Comparison of ENCODE assay signal across 25 cellular contexts in the genomic region with DNA sequence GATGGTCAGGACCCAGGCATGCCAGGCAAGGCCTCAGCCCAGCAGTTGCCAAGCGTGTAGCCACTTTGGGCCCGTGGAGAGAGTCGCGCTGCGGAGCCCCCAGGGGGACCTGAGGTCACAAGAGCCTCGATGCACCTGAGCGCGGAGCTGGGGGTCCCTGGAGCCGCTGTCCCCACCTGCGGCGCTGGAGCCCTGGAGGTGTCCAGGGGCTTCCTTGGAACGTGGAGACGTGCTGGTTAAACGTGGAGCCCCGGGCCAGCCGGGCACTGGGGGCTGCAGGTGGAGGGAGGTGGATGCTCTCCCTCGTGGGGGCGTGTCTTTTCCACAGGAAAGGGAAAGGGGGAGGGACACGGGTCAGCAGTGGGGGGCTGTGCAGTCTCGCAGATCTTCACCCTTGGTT. TPM values are rescaled to one million over a fixed set of nuclear protein-coding genes. Genes with fewer than 3 reads are reported as not detected.
"Had no signal": no experiment of that assay in that cellular context is flagged by ENCODE, and none has a peak within 500 bp of the region (broad histone marks: within the 10 kb centered on the region; RNA-seq: fewer than 3 reads in every experiment).

No MANE protein-coding gene starts in this region.

- H3K36me3 ChIP-seq: MG63 had no signal

- ATAC-seq: HepG2, T-cell had no signal

- H3K9me3 ChIP-seq: MG63, SK-N-SH had no signal

- H3K4me3 ChIP-seq: MG63 had no signal

- DNase-seq: IMR-90, Karpas-422, KG1, MG63, NCI-H1092, NCI-H1105 treated with DMSO at 0.1 percent for 48 hours, NCI-H1417 treated with DMSO at 0.1 percent for 48 hours, NCI-H146, NCI-H1694 treated with DMSO at 0.1 percent for 48 hours, NCI-H1930, NCI-H2081, NCI-H2107, NCI-H226, NCI-H446, NCI-H510A, NCI-H524 treated with DMSO at 0.1 percent for 48 hours, NCI-H69, NCI-H774, SHP77, SK-N-SH, SW 1271, T-cell had no signal

- H3K27me3 ChIP-seq: MG63 had no signal

- H3K9ac ChIP-seq: SK-N-SH had no signal

- H3K4me2 ChIP-seq: SK-N-SH had no signal

RNA-seq across cellular contexts. Expression of a gene that starts 3.1 kb away (rescaled TPM):
- total RNA-seq: SK-MEL-5 had no signal

RNA-seq across cellular contexts. Expression of a gene that starts 50.9 kb away (rescaled TPM):
- total RNA-seq: HepG2, HT1080, IMR-90, SK-MEL-5, T-cell had no signal
